In genomic region chr13:51803422-51804294, GRCh38 we compare ENCODE assay signal across 8 cellular contexts. TPM values are rescaled to one million over a fixed set of nuclear protein-coding genes. Genes with fewer than 3 reads are reported as not detected.
DNase-seq lines count a peak whose midpoint lies in the region; ATAC-seq, FAIRE-seq and TF ChIP-seq lines count a peak whose summit lies in the region.

Gene DHRS12 (minus strand): TSS chr13:51804163. CDS start chr13:51799659, 4,504 bp downstream.

- H3K9me2 ChIP-seq in OCI-LY7 (ENCODE audit: insufficient read depth, low read length), result no peaks in the 10 kb centered on the region

- DNase-seq in D721Med (ENCODE audit: insufficient read length, low spot score) (peak; percentile 86), HPDE6-E6E7 (ENCODE audit: extremely low spot score) (peak; percentile 39), OCI-LY7 (ENCODE audit: low spot score) (peak; percentile 92), activated T-cell treated with anti-CD3 and anti-CD28 coated beads for 48 hours (ENCODE audit: low read depth) (peak; percentile 82), epithelial cell of proximal tubule (ENCODE audit: low read depth) (no peak)
- peak; percentile 87 for DNase-seq in stimulated activated CD8-positive, alpha-beta memory T cell treated with anti-CD3 and anti-CD28 coated beads, Interleukin-4, amount 100 ng/mL, for 48 hours

- no peaks in the 10 kb centered on the region for H3K9me3 ChIP-seq in OCI-LY7 (ENCODE audit: low read length)
- H3K9me3 ChIP-seq in mucosa of rectum (ENCODE audit: control insufficient read depth in 2 of 2, low read length in 2 of 2), result no peaks in the 10 kb centered on the region

- H2AFZ ChIP-seq in OCI-LY7 (ENCODE audit: low read length), result peak within 1 kb of the TSS; percentile 79

- H3K27ac ChIP-seq in OCI-LY7 (ENCODE audit: low read depth, low read length, poor library complexity, severe bottlenecking) (peak within 1 kb of the TSS; percentile 67), mucosa of rectum (ENCODE audit: low read depth in 2 of 2, low read length in 2 of 2) (peak within 1 kb of the TSS; percentile 99 to 100)

- H3K4me1 ChIP-seq in OCI-LY7 (ENCODE audit: insufficient read depth, low read length, poor library complexity, severe bottlenecking) (peaks cover 75% of the 10 kb centered on the region), mucosa of rectum (ENCODE audit: control insufficient read depth in 2 of 2, insufficient read depth in 2 of 2, low read length in 2 of 2) (peaks cover 31 to 32% of the 10 kb centered on the region in 2 donors)

- intact Hi-C loops in OCI-LY7 (cut with micrococcal nuclease; ENCODE audit: unreplicated experiment), result loop anchor here (2.0 kb wide), 1 partner anchor 351 kb away; the partner anchor contains the start of gene INTS6

- POLR2A ChIA-PET in OCI-LY7 (lab: Charles Lee), result interaction anchor here (0.9 to 2.8 kb wide), 4 partner anchors 9 to 350 kb away, joined by 3 to 6 read pairs (median 5); partner anchors contain the start of gene INTS6

- H3K4me3 ChIP-seq in OCI-LY7 (ENCODE audit: low read depth, low read length, poor library complexity, severe bottlenecking) (peak within 1 kb of the TSS; percentile 84), epithelial cell of proximal tubule (ENCODE audit: low read depth, low read length) (peak within 1 kb of the TSS; percentile 82), mucosa of rectum (ENCODE audit: low read length in 2 of 2) (peak within 1 kb of the TSS; percentile 79 to 90)

- no peak for FAIRE-seq in D721Med (lab: Jason Lieb, UNC)

- peak within 1 kb of the TSS; percentile 86 for H3K4me2 ChIP-seq in OCI-LY7 (ENCODE audit: low read length)

- CTCF ChIA-PET in OCI-LY7 (lab: Charles Lee; ENCODE audit: unreplicated experiment), result interaction anchor here (0.7 kb wide), 1 partner anchor 28 kb away, joined by 3 read pairs; no protein-coding TSS in a partner anchor

- no peak for TF ChIP-seq CTCF in D721Med (IDR thresholded peaks at IDR 0.05; ENCODE audit: insufficient read depth, missing control alignments)
- TF ChIP-seq CTCF in OCI-LY7 (conservative IDR thresholded peaks at IDR 0.05; ENCODE audit: low read length), result peak; percentile 41; the same call in 1 of the 2 replicates
- no peak for TF ChIP-seq CTCF in epithelial cell of proximal tubule (conservative IDR thresholded peaks at IDR 0.05; ENCODE audit: low read depth, low read length)

- no peaks in the 10 kb centered on the region for H3K27me3 ChIP-seq in mucosa of rectum (ENCODE audit: control insufficient read depth in 2 of 2, insufficient read depth in 2 of 2, low read length in 2 of 2)

- H3K36me3 ChIP-seq in OCI-LY7 (ENCODE audit: insufficient read depth, low read length) (0 out of 2 replicates have a peak, but pooled peaks cover 8% of the 10 kb centered on the region), mucosa of rectum (ENCODE audit: control insufficient read depth in 2 of 2, insufficient read depth in 2 of 2, low read length in 2 of 2) (no peaks in the 10 kb centered on the region)

- H3K79me2 ChIP-seq in OCI-LY7 (ENCODE audit: insufficient read depth, low read depth, low read length), result peaks cover 10% of the 10 kb centered on the region; the same call in 1 of the 2 replicates

- no peaks in the 10 kb centered on the region for H4K20me1 ChIP-seq in OCI-LY7 (ENCODE audit: insufficient read depth, low read length)

- peak within 1 kb of the TSS; percentile 99 to 100 for H3K9ac ChIP-seq in mucosa of rectum (ENCODE audit: low read depth in 1 of 2, low read length in 2 of 2)

- no TSS peak for BruUV-seq in OCI-LY7 (replicated peaks; lab: Mats Ljungman, UMichigan)

- ATAC-seq in GM19468 (IDR thresholded peaks at IDR 0.05; ENCODE audit: extremely low read depth, unreplicated experiment), result peak; percentile 87

RNA-seq across cellular contexts. Expression of gene DHRS12, which starts in this region (rescaled TPM):
- total RNA-seq in OCI-LY7 (2014; rRNA removed; shearing (Covaris generic)), result 3.4 and 3.5 TPM in 2 replicates
- total RNA-seq in OCI-LY7 (2022) (11.9 and 12.5 TPM in 2 replicates), epithelial cell of proximal tubule (2.4 and 5.5 TPM in 2 replicates)
